1 cellular context compared by ENCODE assay signal in the genomic region with DNA sequence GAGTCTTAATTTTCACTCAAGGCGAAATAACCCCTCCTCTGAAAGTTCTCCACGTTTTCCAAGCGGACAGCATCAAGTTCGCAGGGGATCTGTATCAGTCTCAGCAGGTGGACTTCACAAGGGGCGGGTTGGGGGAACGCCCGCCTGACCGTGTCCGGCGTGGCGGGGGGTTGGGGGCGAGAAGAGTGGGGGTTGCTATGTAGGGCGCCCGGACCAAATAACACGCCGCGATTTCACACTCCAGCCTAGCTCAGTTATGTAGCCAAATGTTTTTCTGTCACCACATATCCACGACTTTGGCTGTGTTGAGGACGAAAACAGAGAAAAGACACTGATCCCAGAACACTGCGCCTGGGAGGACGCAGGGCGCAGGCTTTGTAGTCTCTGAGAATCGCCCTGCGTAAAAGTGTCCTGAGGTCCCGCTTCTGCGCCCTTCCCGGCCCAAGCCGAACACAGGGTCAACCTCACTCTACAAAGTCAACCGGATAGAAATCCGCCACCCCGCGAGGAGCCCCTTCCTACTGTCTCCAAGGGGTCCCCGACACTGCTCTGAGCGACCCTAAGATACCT.
TF ChIP-seq lines count a peak whose summit lies in the region.

No MANE protein-coding gene starts in this region.

TF ChIP-seq in HepG2, 621 proteins besides CTCF, POLR2A, EP300 and RAD21 (continued from another document):
- TF ChIP-seq, protein P1, sequence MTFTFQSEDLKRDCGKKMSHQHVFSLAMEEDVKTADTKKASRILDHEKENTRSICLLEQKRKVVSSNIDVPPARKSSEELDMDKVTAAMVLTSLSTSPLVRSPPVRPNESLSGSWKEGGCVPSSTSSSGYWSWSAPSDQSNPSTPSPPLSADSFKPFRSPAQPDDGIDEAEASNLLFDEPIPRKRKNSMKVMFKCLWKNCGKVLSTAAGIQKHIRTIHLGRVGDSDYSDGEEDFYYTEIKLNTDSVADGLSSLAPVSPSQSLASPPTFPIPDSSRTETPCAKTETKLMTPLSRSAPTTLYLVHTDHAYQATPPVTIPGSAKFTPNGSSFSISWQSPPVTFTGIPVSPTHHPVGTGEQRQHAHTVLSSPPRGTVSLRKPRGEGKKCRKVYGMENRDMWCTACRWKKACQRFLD (CRISPR knock-in tag; IDR thresholded peaks at IDR 0.05; ENCODE audit: borderline replicate concordance), result no peak
- TF ChIP-seq CCAR2 (optimal IDR thresholded peaks at IDR 0.05; ENCODE audit: low read depth, low read length), result no peak
